ENCODE assay signal across 11 cellular contexts in the genomic region with DNA sequence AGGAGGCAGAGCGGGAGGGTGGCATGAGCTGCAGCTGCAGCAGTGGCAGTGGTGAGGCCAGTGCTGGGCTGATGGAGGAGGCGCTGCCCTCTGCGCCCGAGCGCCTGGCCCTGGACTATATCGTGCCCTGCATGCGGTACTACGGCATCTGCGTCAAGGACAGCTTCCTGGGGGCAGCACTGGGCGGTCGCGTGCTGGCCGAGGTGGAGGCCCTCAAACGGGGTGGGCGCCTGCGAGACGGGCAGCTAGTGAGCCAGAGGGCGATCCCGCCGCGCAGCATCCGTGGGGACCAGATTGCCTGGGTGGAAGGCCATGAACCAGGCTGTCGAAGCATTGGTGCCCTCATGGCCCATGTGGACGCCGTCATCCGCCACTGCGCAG. TPM values are rescaled to one million over a fixed set of nuclear protein-coding genes. Genes with fewer than 3 reads are reported as not detected.
A peak's percentile ranks its signal among the peaks of the same experiment; 100 is the strongest.
DNase-seq lines count a peak whose midpoint lies in the region; ATAC-seq and TF ChIP-seq lines count a peak whose summit lies in the region.
"Had no signal": no experiment of that assay in that cellular context is flagged by ENCODE, and none has a peak within 500 bp of the region (broad histone marks: within the 10 kb centered on the region; RNA-seq: fewer than 3 reads in every experiment).

No MANE protein-coding gene starts in this region.

- TF ChIP-seq CTCF in ascending aorta (IDR thresholded peaks at IDR 0.05) (no peak), tibial artery (IDR thresholded peaks at IDR 0.05) (no peak)

- peak overlapping the region; percentile 94 for H3K4me3 Mint-ChIP-seq in activated naive CD4-positive, alpha-beta T cell treated with anti-CD3 and anti-CD28 coated beads for 36 hours
- peak overlapping the region; percentile 99 for H3K4me3 Mint-ChIP-seq in memory B cell

- peak overlapping the region; percentile 77 to 90 for H3K27ac ChIP-seq in ascending aorta
- H3K27ac ChIP-seq in tibial artery = peak overlapping the region; percentile 97

- H3K27me3 ChIP-seq in ascending aorta (no peaks in the 10 kb centered on the region), tibial artery (no peaks in the 10 kb centered on the region)

- intact Hi-C loops in activated naive CD4-positive, alpha-beta T cell treated with anti-CD3 and anti-CD28 coated beads for 36 hours (cut with micrococcal nuclease) = no loop called here
- intact Hi-C loops in ascending aorta (cut with DNase I) = no loop called here
- intact Hi-C loops in tibial artery (cut with DNase I; ENCODE audit: low total_unique reads) = loop anchor here (10.0 kb wide), 1 partner anchor 46 kb away; a partner anchor contains a TSS

- H3K36me3 ChIP-seq in ascending aorta (peaks cover 8 to 14% of the 10 kb centered on the region in 2 donors), tibial artery (peaks cover 7 to 36% (median 10%) of the 10 kb centered on the region in 3 donors)

- no peak for DNase-seq in activated naive CD4-positive, alpha-beta T cell treated with anti-CD3 and anti-CD28 coated beads for 36 hours
- DNase-seq in activated naive CD4-positive, alpha-beta T cell treated with anti-CD3 and anti-CD28 coated beads, Interleukin-2, amount 50 U/mL, for 16 hours = no peak
- no peak for DNase-seq in ascending aorta (ENCODE audit: low spot score in 2 of 2)
- no peak for DNase-seq in memory B cell (ENCODE audit: low spot score in 2 of 2)
- no peak for DNase-seq in tibial artery
- no peak for DNase-seq in mesenteric fat pad (ENCODE audit: low spot score)
- no peak for DNase-seq in NCI-H1048 (lab: John Stamatoyannopoulos, UW)
- no peak for DNase-seq in stimulated activated CD4-positive, alpha-beta T cell treated with anti-CD3 and anti-CD28 coated beads, Interleukin-12 subunit alpha, Interleukin-12 subunit beta, amount 100 ng/mL, for 4 hours
- DNase-seq: hippocampal formation had no signal

- peaks cover 35% of the 10 kb centered on the region for H3K36me3 Mint-ChIP-seq in activated naive CD4-positive, alpha-beta T cell treated with anti-CD3 and anti-CD28 coated beads for 36 hours (ENCODE audit: low read depth)
- peaks cover 20% of the 10 kb centered on the region for H3K36me3 Mint-ChIP-seq in memory B cell

- H3K27me3 Mint-ChIP-seq in activated naive CD4-positive, alpha-beta T cell treated with anti-CD3 and anti-CD28 coated beads for 36 hours (ENCODE audit: low read depth) = no peaks in the 10 kb centered on the region
- no peaks in the 10 kb centered on the region for H3K27me3 Mint-ChIP-seq in memory B cell

- CTCF ChIA-PET in activated naive CD4-positive, alpha-beta T cell treated with anti-CD3 and anti-CD28 coated beads for 36 hours (lab: Charles Lee) = no interaction called here

- ATAC-seq in memory B cell (ENCODE audit: low read depth) = no peak

- H3K4me1 ChIP-seq in ascending aorta (peaks cover 40 to 56% of the 10 kb centered on the region in 2 donors), tibial artery (peaks cover 1 to 69% (median 64%) of the 10 kb centered on the region in 4 donors)

- peak overlapping the region; percentile 93 for H3K27ac Mint-ChIP-seq in activated naive CD4-positive, alpha-beta T cell treated with anti-CD3 and anti-CD28 coated beads for 36 hours
- no peak overlapping the region for H3K27ac Mint-ChIP-seq in memory B cell

- H3K4me1 Mint-ChIP-seq in activated naive CD4-positive, alpha-beta T cell treated with anti-CD3 and anti-CD28 coated beads for 36 hours (ENCODE audit: low read depth) = peaks cover 75% of the 10 kb centered on the region
- peaks cover 64% of the 10 kb centered on the region for H3K4me1 Mint-ChIP-seq in memory B cell

- peak overlapping the region; percentile 93 to 99 for H3K4me3 ChIP-seq in ascending aorta
- peak overlapping the region; percentile 91 to 97 for H3K4me3 ChIP-seq in tibial artery

- H3K9me3 ChIP-seq in ascending aorta (no peaks in the 10 kb centered on the region), tibial artery (no peaks in the 10 kb centered on the region)

- H3K9me3 Mint-ChIP-seq in activated naive CD4-positive, alpha-beta T cell treated with anti-CD3 and anti-CD28 coated beads for 36 hours = no peaks in the 10 kb centered on the region
- no peaks in the 10 kb centered on the region for H3K9me3 Mint-ChIP-seq in memory B cell

RNA-seq across cellular contexts. Expression of a gene that starts 2.0 kb away (rescaled TPM):
- total RNA-seq in activated naive CD4-positive, alpha-beta T cell treated with anti-CD3 and anti-CD28 coated beads for 36 hours = 10 to 100 TPM; 80.0 to 83.7 TPM
- total RNA-seq in ascending aorta (149 TPM), mesenteric fat pad (113 TPM)

RNA-seq across cellular contexts. Expression of a gene that starts 22.9 kb away (rescaled TPM):
- total RNA-seq in activated naive CD4-positive, alpha-beta T cell treated with anti-CD3 and anti-CD28 coated beads for 36 hours = 10 to 100 TPM; 40.0 to 40.3 TPM
- total RNA-seq in ascending aorta (56.8 TPM), mesenteric fat pad (26.9 TPM)

RNA-seq across cellular contexts. Expression of a gene that starts 25.7 kb away (rescaled TPM):
- not detected for total RNA-seq in activated naive CD4-positive, alpha-beta T cell treated with anti-CD3 and anti-CD28 coated beads for 36 hours
- total RNA-seq in ascending aorta (not detected), mesenteric fat pad (not detected)
- total RNA-seq: activated CD8-positive, alpha-beta memory T cell treated with anti-CD3 and anti-CD28 coated beads for 36 hours; M059J had no signal

RNA-seq across cellular contexts. Expression of a gene that starts 49.3 kb away (rescaled TPM):
- not detected for total RNA-seq in activated naive CD4-positive, alpha-beta T cell treated with anti-CD3 and anti-CD28 coated beads for 36 hours
- total RNA-seq in ascending aorta = not detected
- 0.48 TPM for total RNA-seq in mesenteric fat pad
- total RNA-seq: activated CD8-positive, alpha-beta memory T cell treated with anti-CD3 and anti-CD28 coated beads for 36 hours; M059J had no signal

RNA-seq across cellular contexts. Expression of a gene that starts 50.0 kb away (rescaled TPM):
- 100 to 1,000 TPM; 264 to 312 TPM for total RNA-seq in activated naive CD4-positive, alpha-beta T cell treated with anti-CD3 and anti-CD28 coated beads for 36 hours
- total RNA-seq in ascending aorta = 154 TPM
- total RNA-seq in mesenteric fat pad = 41.3 TPM
